Comparison of ENCODE assay signal across 16 cellular contexts in genomic region chr1:28750330-28750729, GRCh38. TPM values are rescaled to one million over a fixed set of nuclear protein-coding genes. Genes with fewer than 3 reads are reported as not detected.
DNase-seq lines count a peak whose midpoint lies in the region; ATAC-seq and TF ChIP-seq lines count a peak whose summit lies in the region.
"Had no signal": no experiment of that assay in that cellular context is flagged by ENCODE, and none has a peak within 500 bp of the region (broad histone marks: within the 10 kb centered on the region; RNA-seq: fewer than 3 reads in every experiment).

No MANE protein-coding gene starts in this region.

- in situ Hi-C loops in GM23248 (cut with MboI): no loop called here

- H3K9ac ChIP-seq in GM23248: no peak overlapping the region

- intact Hi-C loops in CD4-positive, alpha-beta T cell (cut with DNase I, micrococcal nuclease): no loop called here
- intact Hi-C loops in adrenal gland (cut with DNase I): no loop called here
- intact Hi-C loops in naive thymus-derived CD4-positive, alpha-beta T cell (cut with micrococcal nuclease): no loop called here

- CTCF ChIA-PET in CD4-positive, alpha-beta T cell (lab: Charles Lee): interaction anchor here (3.8 kb wide), 1 partner anchor 14 kb away, joined by 17 read pairs; the partner anchor contains the start of gene YTHDF2
- CTCF ChIA-PET in naive thymus-derived CD4-positive, alpha-beta T cell (lab: Charles Lee): interaction anchor here (0.9 kb wide), 2 partner anchors 14 to 110 kb away, joined by 3 read pairs; partner anchors contain the start of gene YTHDF2

- H4K20me1 ChIP-seq in GM23248 (ENCODE audit: insufficient read depth): peaks cover 25% of the 10 kb centered on the region

- peaks cover 56% of the 10 kb centered on the region for H3F3A ChIP-seq in GM23248 (ENCODE audit: insufficient read depth)

- H3K9me3 ChIP-seq in CD4-positive, alpha-beta T cell (ENCODE audit: control insufficient read depth, low read length): no peaks in the 10 kb centered on the region
- no peaks in the 10 kb centered on the region for H3K9me3 ChIP-seq in GM23248 (ENCODE audit: low read depth)
- no peaks in the 10 kb centered on the region for H3K9me3 ChIP-seq in adrenal gland (replicated peaks in 1 of 3)
- no peaks in the 10 kb centered on the region for H3K9me3 ChIP-seq in naive thymus-derived CD4-positive, alpha-beta T cell (ENCODE audit: control insufficient read depth in 2 of 3, low read length in 3 of 3)
- H3K9me3 ChIP-seq: colonic mucosa, heart left ventricle had no signal

- peaks cover 10% of the 10 kb centered on the region; the same call in 1 of the 2 replicates for H3K36me3 ChIP-seq in GM23248 (ENCODE audit: low read depth)
- peaks cover 0 to 8% of the 10 kb centered on the region in 2 donors for H3K36me3 ChIP-seq in adrenal gland (replicated peaks in 1 of 2)
- peaks cover 0 to 1% (median 0%) of the 10 kb centered on the region in 3 experiments for H3K36me3 ChIP-seq in naive thymus-derived CD4-positive, alpha-beta T cell (ENCODE audit: control insufficient read depth in 2 of 3, insufficient read depth in 3 of 3, low read length in 3 of 3)
- H3K36me3 ChIP-seq in H7 (replicated peaks; ENCODE audit: control insufficient read depth, insufficient read depth, low read length): peaks cover 2% of the 10 kb centered on the region; the same call in 1 of the 2 replicates
- H3K36me3 ChIP-seq: colonic mucosa had no signal

- no peaks in the 10 kb centered on the region for H3K27me3 ChIP-seq in CD4-positive, alpha-beta T cell (ENCODE audit: control insufficient read depth, insufficient read depth, low read length)
- no peaks in the 10 kb centered on the region for H3K27me3 ChIP-seq in GM23248 (replicated peaks; ENCODE audit: insufficient read depth)
- H3K27me3 ChIP-seq in adrenal gland: no peaks in the 10 kb centered on the region
- no peaks in the 10 kb centered on the region for H3K27me3 ChIP-seq in naive thymus-derived CD4-positive, alpha-beta T cell (ENCODE audit: control insufficient read depth in 2 of 2, insufficient read depth in 2 of 2, low read length in 2 of 2)
- H3K27me3 ChIP-seq in H7 (ENCODE audit: control insufficient read depth, insufficient read depth, low read length): no peaks in the 10 kb centered on the region
- H3K27me3 ChIP-seq: colonic mucosa, heart left ventricle had no signal

- H3K27me3 Mint-ChIP-seq in CD4-positive, alpha-beta T cell: no peaks in the 10 kb centered on the region
- H3K27me3 Mint-ChIP-seq in naive thymus-derived CD4-positive, alpha-beta T cell: no peaks in the 10 kb centered on the region

- no peak for ATAC-seq in CD4-positive, alpha-beta T cell (ENCODE audit: poor library complexity)
- ATAC-seq in naive thymus-derived CD4-positive, alpha-beta T cell: no peak
- ATAC-seq: esophagus mucosa, heart left ventricle had no signal

- peaks cover 32% of the 10 kb centered on the region for H3K4me1 ChIP-seq in GM23248 (ENCODE audit: insufficient read depth)
- H3K4me1 ChIP-seq in adrenal gland (replicated peaks in 1 of 2): peaks cover 20 to 88% of the 10 kb centered on the region in 2 donors
- peaks cover 45 to 62% of the 10 kb centered on the region in 2 donors for H3K4me1 ChIP-seq in naive thymus-derived CD4-positive, alpha-beta T cell (ENCODE audit: control insufficient read depth in 2 of 2, insufficient read depth in 2 of 2, low read length in 2 of 2)

- peaks cover 100% of the 10 kb centered on the region for H3K79me2 ChIP-seq in GM23248 (ENCODE audit: insufficient read depth)

- H3K4me2 ChIP-seq in GM23248 (ENCODE audit: unreplicated experiment): no peak overlapping the region

- peaks cover 70% of the 10 kb centered on the region for H3K4me1 Mint-ChIP-seq in CD4-positive, alpha-beta T cell (ENCODE audit: low read depth)
- H3K4me1 Mint-ChIP-seq in naive thymus-derived CD4-positive, alpha-beta T cell: peaks cover 36 to 72% (median 48%) of the 10 kb centered on the region in 7 donors

- peaks cover 70% of the 10 kb centered on the region for H3K36me3 Mint-ChIP-seq in CD4-positive, alpha-beta T cell (ENCODE audit: low read depth)
- H3K36me3 Mint-ChIP-seq in naive thymus-derived CD4-positive, alpha-beta T cell: peaks cover 0 to 40% (median 24%) of the 10 kb centered on the region in 5 donors

- no peak overlapping the region for H3K27ac ChIP-seq in CD4-positive, alpha-beta T cell (ENCODE audit: low read depth, low read length)
- peak overlapping the region; percentile 7; the same call in 1 of the 2 replicates for H3K27ac ChIP-seq in GM23248
- H3K27ac ChIP-seq in adrenal gland: peak overlapping the region in 4 of 5 donors; percentile 2 to 81 (median 58)
- H3K27ac ChIP-seq in naive thymus-derived CD4-positive, alpha-beta T cell (ENCODE audit: low read depth, low read length): no peak overlapping the region
- H3K27ac ChIP-seq: colonic mucosa had no signal

- WGBS in GM23248 (ENCODE audit: low coverage in 1 of 2, low lambda C conversion rate in 2 of 2, missing lambda C conversion rate in 2 of 2), 2 experiments: 80 to 82% methylated on average over 5 of the region's 5 CpGs
- 53 to 66% (median 57%) methylated on average over 5 of the region's 5 CpGs for WGBS in adrenal gland, 4 donors

- H3K9me3 Mint-ChIP-seq in CD4-positive, alpha-beta T cell: no peaks in the 10 kb centered on the region
- H3K9me3 Mint-ChIP-seq in naive thymus-derived CD4-positive, alpha-beta T cell: no peaks in the 10 kb centered on the region

- H3K27ac Mint-ChIP-seq in CD4-positive, alpha-beta T cell: peak overlapping the region; percentile 54
- peak overlapping the region in 7 of 9 donors; percentile 9 to 91 (median 72) for H3K27ac Mint-ChIP-seq in naive thymus-derived CD4-positive, alpha-beta T cell

- DNase-seq in CD4-positive, alpha-beta T cell: no peak
- DNase-seq in GM23248 (no peak), adrenal gland (no peak), KG1 (lab: John Stamatoyannopoulos, UW) (no peak), hepatic stellate cell (ENCODE audit: low spot score) (no peak), H7 (no peak)
- DNase-seq in naive thymus-derived CD4-positive, alpha-beta T cell: no peak
- DNase-seq: activated CD8-positive, alpha-beta memory T cell treated with anti-CD3 and anti-CD28 coated beads, Interleukin-2, amount 50 U/mL, for 48 hours; colonic mucosa; heart left ventricle; midbrain; NCI-H1930; NCI-H524; small intestine; stimulated activated naive CD4-positive, alpha-beta T cell treated with Interleukin-2 at 50 U/mL for 16 hours had no signal

- no peak overlapping the region for H2AFZ ChIP-seq in GM23248

- H3K9me2 ChIP-seq in GM23248 (ENCODE audit: insufficient read depth): no peaks in the 10 kb centered on the region

- POLR2A ChIA-PET in CD4-positive, alpha-beta T cell (lab: Charles Lee): interaction anchor here (0.7 to 1.4 kb wide), 3 partner anchors 14 to 102 kb away, joined by 3 to 6 read pairs (median 4); partner anchors contain the start of genes RNU11 and YTHDF2
- POLR2A ChIA-PET in naive thymus-derived CD4-positive, alpha-beta T cell (lab: Charles Lee): interaction anchor here (0.9 kb wide), 1 partner anchor 9 kb away, joined by 4 read pairs; no protein-coding TSS in a partner anchor

- no peak for TF ChIP-seq POLR2A in adrenal gland (IDR thresholded peaks at IDR 0.05)

- H3K4me3 Mint-ChIP-seq in CD4-positive, alpha-beta T cell: peak overlapping the region; percentile 49
- peak overlapping the region in 8 of 10 donors; percentile 10 to 68 (median 60) for H3K4me3 Mint-ChIP-seq in naive thymus-derived CD4-positive, alpha-beta T cell

- TF ChIP-seq CTCF in CD4-positive, alpha-beta T cell (IDR thresholded peaks at IDR 0.05): no peak
- no peak for TF ChIP-seq CTCF in adrenal gland (IDR thresholded peaks at IDR 0.05)

- H3K4me3 ChIP-seq in GM23248: no peak overlapping the region
- H3K4me3 ChIP-seq in adrenal gland: no peak overlapping the region
- H3K4me3 ChIP-seq in naive thymus-derived CD4-positive, alpha-beta T cell (ENCODE audit: low read length): no peak overlapping the region
- H3K4me3 ChIP-seq in H7 (ENCODE audit: insufficient read depth, low read depth, low read length): no peak overlapping the region
- H3K4me3 ChIP-seq: colonic mucosa, heart left ventricle had no signal

RNA-seq across cellular contexts. Expression of gene YTHDF2, which starts 13.6 kb away (rescaled TPM):
- 100 to 1,000 TPM in 1 of 2 experiments, 10 to 100 TPM in 1; 85.0 to 100 TPM for total RNA-seq in CD4-positive, alpha-beta T cell
- total RNA-seq in GM23248 (2014; rRNA removed; shearing (Covaris generic)): 46.7 and 51.9 TPM in 2 replicates
- polyA plus RNA-seq in GM23248 (2016; fragmentation: Nextera tagmentation; extraction: Ambion mirVana): 80.2 and 81.9 TPM in 2 replicates
- total RNA-seq in adrenal gland: 10 to 100 TPM; 45.3 to 95.0 (median 71.6) TPM
- 10 to 100 TPM; 41.0 to 75.6 (median 54.6) TPM for polyA plus RNA-seq in adrenal gland
- 10 to 100 TPM; 64.5 to 72.0 (median 71.5) TPM for total RNA-seq in naive thymus-derived CD4-positive, alpha-beta T cell
- polyA plus RNA-seq in naive thymus-derived CD4-positive, alpha-beta T cell: 100 to 1,000 TPM; 113 to 139 TPM
- 114 and 137 TPM in 2 replicates for total RNA-seq in H7 (2014; rRNA removed; shearing (Covaris generic))

Comparison
In these comparisons a context has a peak if more than half of its experiments do, and no peak if none do; other contexts are left out.
1. H3K27ac ChIP-seq: peak in GM23248 (single experiment) and adrenal gland (4 of 5); none in CD4-positive, alpha-beta T cell (single experiment) and naive thymus-derived CD4-positive, alpha-beta T cell (single experiment).